1 cellular context compared by ENCODE assay signal in the genomic region with DNA sequence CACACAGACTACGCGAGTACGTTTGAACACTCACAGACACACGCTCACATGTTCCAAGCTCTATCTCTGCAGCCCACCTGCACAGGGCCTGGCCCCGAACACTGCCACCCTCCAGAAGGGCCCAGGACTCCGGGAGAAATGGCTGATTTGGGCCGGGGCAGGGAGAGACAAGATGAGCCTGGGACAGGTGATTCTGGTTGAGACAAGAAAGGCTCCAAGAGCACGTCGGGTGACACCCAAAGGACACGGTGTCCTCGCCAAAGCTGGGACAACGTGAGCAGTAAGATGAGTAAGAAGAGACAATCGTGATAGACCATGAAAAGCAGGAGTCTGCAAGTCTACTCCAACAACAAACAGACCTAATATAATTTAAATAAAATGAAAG.
TF ChIP-seq lines count a peak whose summit lies in the region.

No MANE protein-coding gene starts in this region.

TF ChIP-seq in IMR-90, 13 proteins besides CTCF, POLR2A, EP300 and RAD21 (continued from another document):
- TF ChIP-seq, protein P1, sequence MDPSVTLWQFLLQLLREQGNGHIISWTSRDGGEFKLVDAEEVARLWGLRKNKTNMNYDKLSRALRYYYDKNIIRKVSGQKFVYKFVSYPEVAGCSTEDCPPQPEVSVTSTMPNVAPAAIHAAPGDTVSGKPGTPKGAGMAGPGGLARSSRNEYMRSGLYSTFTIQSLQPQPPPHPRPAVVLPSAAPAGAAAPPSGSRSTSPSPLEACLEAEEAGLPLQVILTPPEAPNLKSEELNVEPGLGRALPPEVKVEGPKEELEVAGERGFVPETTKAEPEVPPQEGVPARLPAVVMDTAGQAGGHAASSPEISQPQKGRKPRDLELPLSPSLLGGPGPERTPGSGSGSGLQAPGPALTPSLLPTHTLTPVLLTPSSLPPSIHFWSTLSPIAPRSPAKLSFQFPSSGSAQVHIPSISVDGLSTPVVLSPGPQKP (IDR thresholded peaks at IDR 0.05; ENCODE audit: borderline replicate concordance, low read depth, low read length), result no peak
- TF ChIP-seq, protein P2, sequence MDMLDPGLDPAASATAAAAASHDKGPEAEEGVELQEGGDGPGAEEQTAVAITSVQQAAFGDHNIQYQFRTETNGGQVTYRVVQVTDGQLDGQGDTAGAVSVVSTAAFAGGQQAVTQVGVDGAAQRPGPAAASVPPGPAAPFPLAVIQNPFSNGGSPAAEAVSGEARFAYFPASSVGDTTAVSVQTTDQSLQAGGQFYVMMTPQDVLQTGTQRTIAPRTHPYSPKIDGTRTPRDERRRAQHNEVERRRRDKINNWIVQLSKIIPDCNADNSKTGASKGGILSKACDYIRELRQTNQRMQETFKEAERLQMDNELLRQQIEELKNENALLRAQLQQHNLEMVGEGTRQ (IDR thresholded peaks at IDR 0.05; ENCODE audit: low read depth, low read length), result no peak
